ENCODE assay signal across 11 cellular contexts in the genomic region with DNA sequence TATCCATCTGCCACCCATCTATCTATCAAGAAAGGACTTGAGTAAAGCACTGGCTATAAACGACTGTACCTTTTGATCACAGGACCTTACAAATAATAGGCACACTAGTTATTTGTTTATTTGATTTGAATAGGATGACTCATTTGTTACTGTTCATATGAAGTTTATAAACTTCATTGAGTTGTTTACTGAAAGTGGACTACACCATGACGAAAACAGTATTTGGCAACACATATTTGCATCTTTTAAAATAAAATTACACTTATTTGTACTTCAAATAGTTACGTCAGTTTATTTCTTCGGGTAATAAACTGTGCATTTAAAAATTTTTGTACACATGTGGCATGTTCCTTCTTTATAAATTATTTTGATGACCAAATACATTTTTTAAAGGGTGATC.
DNase-seq lines count a peak whose midpoint lies in the region; TF ChIP-seq lines count a peak whose summit lies in the region.
"Had no signal": no experiment of that assay in that cellular context is flagged by ENCODE, and none has a peak within 500 bp of the region (broad histone marks: within the 10 kb centered on the region; RNA-seq: fewer than 3 reads in every experiment).

No MANE protein-coding gene starts in this region.

- H3K36me3 ChIP-seq in ascending aorta = peaks cover 0 to 5% of the 10 kb centered on the region in 2 donors
- no peaks in the 10 kb centered on the region for H3K36me3 ChIP-seq in iPS-20b (ENCODE audit: insufficient read depth, low read depth, low read length)
- no peaks in the 10 kb centered on the region for H3K36me3 ChIP-seq in smooth muscle cell (ENCODE audit: low read depth)
- H3K36me3 ChIP-seq in esophagus squamous epithelium = peaks cover 0 to under 1% (median 0%) of the 10 kb centered on the region in 3 donors

- WGBS in smooth muscle cell (ENCODE audit: low lambda C conversion rate) = 92% methylated on average over 4 of the region's 4 CpGs
- 69 to 74% methylated on average over 4 of the region's 4 CpGs for WGBS in esophagus squamous epithelium, 2 donors

- peak; percentile 29 for DNase-seq in ELR (ENCODE audit: low read depth)
- DNase-seq in ascending aorta (ENCODE audit: low spot score in 2 of 2) = no peak
- DNase-seq in smooth muscle cell (lab: John Stamatoyannopoulos, UW; ENCODE audit: unreplicated experiment) = no peak
- DNase-seq in esophagus squamous epithelium (lab: John Stamatoyannopoulos, UW) = no peak
- no peak for DNase-seq in 8988T
- DNase-seq in posterior cingulate gyrus = no peak
- no peak for DNase-seq in NCI-H1436 treated with DMSO at 0.1 percent for 48 hours (lab: John Stamatoyannopoulos, UW)
- DNase-seq: activated effector memory CD4-positive, alpha-beta T cell treated with Interleukin-2 at 50 U/mL for 16 hours; NK-92 treated with Interleukin-12 subunit alpha and Interleukin-12 subunit beta, amount 100 ng/mL, for 24 hours; T-helper 17 cell had no signal

- H3K9me3 ChIP-seq in ascending aorta (no peaks in the 10 kb centered on the region), iPS-20b (ENCODE audit: insufficient read depth, low read depth, low read length) (no peaks in the 10 kb centered on the region), smooth muscle cell (replicated peaks; ENCODE audit: low read depth) (no peaks in the 10 kb centered on the region), esophagus squamous epithelium (no peaks in the 10 kb centered on the region)

- H3K79me2 ChIP-seq in smooth muscle cell (ENCODE audit: low read depth) = peaks cover 4% of the 10 kb centered on the region

- no peak overlapping the region for H2AFZ ChIP-seq in smooth muscle cell (ENCODE audit: low read depth)

- H3K9ac ChIP-seq in iPS-20b (ENCODE audit: low read depth, low read length) = no peak overlapping the region
- no peak overlapping the region for H3K9ac ChIP-seq in smooth muscle cell (ENCODE audit: low read depth)

- peaks cover 15% of the 10 kb centered on the region for H4K20me1 ChIP-seq in smooth muscle cell (ENCODE audit: low read depth)

- H3K27ac ChIP-seq in ascending aorta = peak overlapping the region; percentile 96 to 100
- H3K27ac ChIP-seq in iPS-20b (ENCODE audit: low read length) = no peak overlapping the region
- no peak overlapping the region for H3K27ac ChIP-seq in smooth muscle cell (ENCODE audit: low read depth)
- H3K27ac ChIP-seq in esophagus squamous epithelium = peak overlapping the region in 2 of 4 donors; percentile 93 to 95

- no peaks in the 10 kb centered on the region for H3F3A ChIP-seq in smooth muscle cell (ENCODE audit: low read depth)

- H3K27me3 ChIP-seq in ascending aorta = no peaks in the 10 kb centered on the region
- H3K27me3 ChIP-seq in iPS-20b (ENCODE audit: insufficient read depth, low read length) = peaks cover 36% of the 10 kb centered on the region
- no peaks in the 10 kb centered on the region for H3K27me3 ChIP-seq in smooth muscle cell (ENCODE audit: low read depth)
- H3K27me3 ChIP-seq in esophagus squamous epithelium = peaks cover 0 to 18% (median 2%) of the 10 kb centered on the region in 4 donors

- H3K4me3 ChIP-seq in ascending aorta (peak overlapping the region in 1 of 2 donors; percentile 95), iPS-20b (ENCODE audit: low read length) (0 out of 2 replicates have a peak overlapping the region, but pooled peaks have one; percentile 84), smooth muscle cell (peak overlapping the region; percentile 94), esophagus squamous epithelium (no peak overlapping the region)

- H3K4me1 ChIP-seq in ascending aorta (peaks cover 0 to 3% of the 10 kb centered on the region in 2 donors), iPS-20b (ENCODE audit: insufficient read depth, low read length) (no peaks in the 10 kb centered on the region; the same call in 1 of the 2 replicates), smooth muscle cell (ENCODE audit: low read depth) (no peaks in the 10 kb centered on the region), esophagus squamous epithelium (peaks cover 0 to 29% (median 0%) of the 10 kb centered on the region in 3 donors)

- no peak for TF ChIP-seq CTCF in ascending aorta (IDR thresholded peaks at IDR 0.05)
- TF ChIP-seq CTCF in smooth muscle cell (IDR thresholded peaks at IDR 0.05; ENCODE audit: borderline replicate concordance, insufficient read depth, poor library complexity, severe bottlenecking) = no peak
- no peak for TF ChIP-seq CTCF in esophagus squamous epithelium (IDR thresholded peaks at IDR 0.05)

- intact Hi-C loops in ascending aorta (cut with DNase I) (loop anchor here (2.0 to 5.0 kb wide), 4 partner anchors 17 to 134 kb away; a partner anchor contains a TSS), esophagus squamous epithelium (cut with DNase I) (no loop called here), posterior cingulate gyrus (cut with DNase I) (loop anchor here (5.0 kb wide), 2 partner anchors 34 to 129 kb away; no protein-coding TSS in a partner anchor)

- H3K4me2 ChIP-seq in smooth muscle cell = peak overlapping the region; percentile 89

- TF ChIP-seq POLR2A in esophagus squamous epithelium (IDR thresholded peaks at IDR 0.05) = no peak

Comparison
In these comparisons a context has a peak if more than half of its experiments do, and no peak if none do; other contexts are left out.
1. H3K27ac ChIP-seq: peak in ascending aorta (2 of 2); none in iPS-20b (single experiment) and smooth muscle cell (single experiment).
2. H3K4me3 ChIP-seq: peak in iPS-20b (single experiment) and smooth muscle cell (single experiment); none in esophagus squamous epithelium (0 of 4).